Comparison of ENCODE assay signal across 33 cellular contexts in the genomic region with DNA sequence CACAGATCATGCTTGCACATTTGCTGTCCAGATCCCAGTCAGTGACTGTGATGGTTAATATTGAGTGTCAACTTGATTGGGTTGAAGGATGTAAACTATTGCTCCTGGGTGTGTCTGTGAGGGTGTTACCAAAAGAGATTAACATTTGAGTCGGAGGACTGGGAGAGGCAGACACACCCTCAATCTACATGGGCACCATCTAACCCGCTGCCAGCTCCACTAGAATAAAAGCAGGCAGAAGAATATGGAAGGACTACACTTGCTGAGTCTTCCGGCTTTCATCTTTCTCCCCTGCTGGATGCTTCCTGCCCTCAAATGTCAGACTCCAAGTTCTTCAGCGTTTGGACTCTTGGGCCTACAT. TPM values are rescaled to one million over a fixed set of nuclear protein-coding genes. Genes with fewer than 3 reads are reported as not detected.
DNase-seq lines count a peak whose midpoint lies in the region; ATAC-seq, FAIRE-seq and TF ChIP-seq lines count a peak whose summit lies in the region.
"Had no signal": no experiment of that assay in that cellular context is flagged by ENCODE, and none has a peak within 500 bp of the region (broad histone marks: within the 10 kb centered on the region; RNA-seq: fewer than 3 reads in every experiment).

No MANE protein-coding gene starts in this region.

- in situ Hi-C loops in gastrocnemius medialis (cut with MboI; ENCODE audit: low sequenced_read_pairs in 4 of 4): no loop called here

- H3K36me3 ChIP-seq in heart right ventricle (no peaks in the 10 kb centered on the region), lower lobe of right lung (no peaks in the 10 kb centered on the region), spleen (no peaks in the 10 kb centered on the region), gastrocnemius medialis (no peaks in the 10 kb centered on the region)
- H3K36me3 ChIP-seq: SJSA1 had no signal

- 80 to 85% methylated on average over 4 of the region's 4 CpGs for WGBS in heart right ventricle, 2 donors
- 75 to 88% (median 85%) methylated on average over 4 of the region's 4 CpGs for WGBS in spleen, 5 donors

- H3K27ac ChIP-seq in heart right ventricle (no peak overlapping the region), VCaP (peak overlapping the region; percentile 82; the same call in 1 of the 2 replicates), lower lobe of right lung (no peak overlapping the region), spleen (no peak overlapping the region), gastrocnemius medialis (no peak overlapping the region)
- H3K27ac ChIP-seq: SJSA1 had no signal

- TF ChIP-seq CTCF in heart right ventricle (IDR thresholded peaks at IDR 0.05) (no peak), VCaP (conservative IDR thresholded peaks at IDR 0.05) (no peak), lower lobe of right lung (IDR thresholded peaks at IDR 0.05) (no peak), spleen (IDR thresholded peaks at IDR 0.05 in 8 of 11, conservative IDR thresholded peaks at IDR 0.05 in 3 of 11) (no peak), gastrocnemius medialis (IDR thresholded peaks at IDR 0.05 in 4 of 5, conservative IDR thresholded peaks at IDR 0.05 in 1 of 5) (no peak)

- ATAC-seq in Right ventricle myocardium inferior: no peak
- no peak for ATAC-seq in heart right ventricle
- ATAC-seq in lower lobe of right lung: no peak
- no peak for ATAC-seq in gastrocnemius medialis
- ATAC-seq: GM23338, PC-3 had no signal

- H3K4me1 ChIP-seq in heart right ventricle: peaks cover 0 to 13% (median 7%) of the 10 kb centered on the region in 9 donors
- peaks cover 12% of the 10 kb centered on the region for H3K4me1 ChIP-seq in lower lobe of right lung
- H3K4me1 ChIP-seq in spleen: peaks cover 0 to 32% (median 19%) of the 10 kb centered on the region in 6 donors
- H3K4me1 ChIP-seq in gastrocnemius medialis: peaks cover 0 to 3% of the 10 kb centered on the region in 2 donors
- H3K4me1 ChIP-seq: SJSA1 had no signal

- FAIRE-seq in GM12892 (lab: Jason Lieb, UNC): no peak

- no peaks in the 10 kb centered on the region for H3K27me3 ChIP-seq in heart right ventricle
- H3K27me3 ChIP-seq in lower lobe of right lung (ENCODE audit: low read depth): no peaks in the 10 kb centered on the region
- H3K27me3 ChIP-seq in spleen (replicated peaks in 1 of 7): peaks cover 0 to 17% (median 0%) of the 10 kb centered on the region in 7 donors
- H3K27me3 ChIP-seq in gastrocnemius medialis: peaks cover 0 to 6% (median 0%) of the 10 kb centered on the region in 3 donors
- H3K27me3 ChIP-seq: SJSA1 had no signal

- DNase-seq in Right ventricle myocardium inferior (ENCODE audit: missing footprints) (peak; percentile 11), heart right ventricle (no peak), lower lobe of right lung (peak; percentile 1), spleen (peak; percentile 15), gastrocnemius medialis (no peak), GM12892 (ENCODE audit: insufficient read length) (no peak)
- no peak for DNase-seq in activated effector memory CD4-positive, alpha-beta T cell treated with anti-CD3 and anti-CD28 coated beads, Interleukin-2, amount 50 U/mL, for 16 hours
- DNase-seq: CD4-positive, alpha-beta memory T cell; COR-L47; DMS53; H9; HFFc6; KBM-7; MV-4-11; NCI-H1105; NCI-H146; NCI-H1930; NCI-H2107; NCI-H446; NCI-H524 treated with DMSO at 0.1 percent for 48 hours; NCI-H774; PC-3; Right ventricle myocardium superior had no signal

- H3K4me3 ChIP-seq in heart right ventricle (no peak overlapping the region), lower lobe of right lung (no peak overlapping the region), spleen (no peak overlapping the region), gastrocnemius medialis (no peak overlapping the region)
- H3K4me3 ChIP-seq: GM23338, SJSA1 had no signal

- TF ChIP-seq POLR2A in spleen (IDR thresholded peaks at IDR 0.05): no peak
- TF ChIP-seq POLR2A in gastrocnemius medialis (IDR thresholded peaks at IDR 0.05): no peak
- TF ChIP-seq POLR2A in GM12892 (IDR thresholded peaks at IDR 0.05; ENCODE audit: low read depth, low read length): no peak

- intact Hi-C loops in Right ventricle myocardium inferior (cut with DNase I) (no loop called here), heart right ventricle (cut with DNase I) (no loop called here), lower lobe of right lung (cut with DNase I) (no loop called here), spleen (cut with DNase I; ENCODE audit: low total_unique reads) (no loop called here), gastrocnemius medialis (cut with DNase I; ENCODE audit: low total_unique reads) (no loop called here)

- H3K9me3 ChIP-seq in heart right ventricle (peaks cover 0 to 4% (median 0%) of the 10 kb centered on the region in 11 donors), lower lobe of right lung (no peaks in the 10 kb centered on the region), spleen (peaks cover 0 to 9% (median 2%) of the 10 kb centered on the region in 8 donors), gastrocnemius medialis (no peaks in the 10 kb centered on the region)
- H3K9me3 ChIP-seq: SJSA1 had no signal

RNA-seq across cellular contexts. Expression of a gene that starts 5.1 kb away (rescaled TPM):
- not detected for total RNA-seq in Right ventricle myocardium inferior
- not detected for total RNA-seq in heart right ventricle
- polyA plus RNA-seq in heart right ventricle: under 1 TPM in 1 of 2 donors, not detected in 1; 0.13 TPM
- total RNA-seq in lower lobe of right lung: 2.6 TPM
- total RNA-seq in spleen: 10 to 100 TPM in 1 of 7 donors, 1 to 10 TPM in 6; 4.2 to 14.9 (median 7.9) TPM
- 1 to 10 TPM; 1.4 to 5.5 (median 2.2) TPM for polyA plus RNA-seq in spleen
- total RNA-seq in gastrocnemius medialis: under 1 TPM in 1 of 4 donors, not detected in 3; 0.42 TPM
- not detected for polyA plus RNA-seq in GM12892 (2012; ENCODE audit: missing spikeins)
- total RNA-seq: A172; CD4-positive, alpha-beta memory T cell; Daoy; G401; GM23338; H9; HFFc6; LHCN-M2; MCF 10A; PC-3; Right ventricle myocardium superior; RPMI7951; SJSA1 had no signal
- polyA plus RNA-seq: BJ; CD4-positive, alpha-beta memory T cell; GM23338 had no signal

RNA-seq across cellular contexts. Expression of a gene that starts 55.9 kb away (rescaled TPM):
- 3.4 TPM for total RNA-seq in Right ventricle myocardium inferior
- 1 to 10 TPM in 9 of 10 donors, under 1 TPM in 1; 0.96 to 8.2 (median 4.1) TPM for total RNA-seq in heart right ventricle
- 1 to 10 TPM; 2.5 to 4.0 TPM for polyA plus RNA-seq in heart right ventricle
- total RNA-seq in lower lobe of right lung: 29.9 TPM
- 10 to 100 TPM; 26.7 to 49.6 (median 31.9) TPM for total RNA-seq in spleen
- polyA plus RNA-seq in spleen: 10 to 100 TPM in 1 of 3 donors, 1 to 10 TPM in 2; 3.1 to 12.5 (median 3.2) TPM
- 1 to 10 TPM; 1.1 to 3.9 (median 2.5) TPM for total RNA-seq in gastrocnemius medialis
- 1.0 TPM for polyA plus RNA-seq in GM12892 (2012; ENCODE audit: missing spikeins)

Comparison
In these comparisons a context has a peak if more than half of its experiments do, and no peak if none do; other contexts are left out.
1. DNase-seq: peak in Right ventricle myocardium inferior (single experiment), lower lobe of right lung (single experiment) and spleen (single experiment); none in heart right ventricle (0 of 2), activated effector memory CD4-positive, alpha-beta T cell treated with anti-CD3 and anti-CD28 coated beads, Interleukin-2, amount 50 U/mL, for 16 hours (single experiment), gastrocnemius medialis (0 of 2) and GM12892 (single experiment).